In genomic region chr14:94671870-94672444, GRCh38 we compare ENCODE assay signal across 20 cellular contexts. TPM values are rescaled to one million over a fixed set of nuclear protein-coding genes. Genes with fewer than 3 reads are reported as not detected.
DNase-seq lines count a peak whose midpoint lies in the region; ATAC-seq, FAIRE-seq and TF ChIP-seq lines count a peak whose summit lies in the region.
"Had no signal": no experiment of that assay in that cellular context is flagged by ENCODE, and none has a peak within 500 bp of the region (broad histone marks: within the 10 kb centered on the region; RNA-seq: fewer than 3 reads in every experiment).

No MANE protein-coding gene starts in this region.

- no peaks in the 10 kb centered on the region for H3K27me3 ChIP-seq in Panc1 (ENCODE audit: control insufficient read depth, insufficient read depth, low read length)
- H3K27me3 ChIP-seq: BLaER1, gastrocnemius medialis, vagina had no signal

- ATAC-seq in Panc1 (peak; percentile 94), GM18517 (IDR thresholded peaks at IDR 0.05; ENCODE audit: unreplicated experiment) (no peak)
- ATAC-seq: gastrocnemius medialis had no signal

- H3K4me1 ChIP-seq in Panc1 (ENCODE audit: control insufficient read depth, insufficient read depth, low read length): no peaks in the 10 kb centered on the region
- H3K4me1 ChIP-seq: BLaER1, gastrocnemius medialis, vagina had no signal

- intact Hi-C loops in Panc1 (cut with micrococcal nuclease; ENCODE audit: unreplicated experiment): loop anchor here (10.0 kb wide), 1 partner anchor 247 kb away; no protein-coding TSS in a partner anchor

- H3K4me1 Mint-ChIP-seq in osteocyte (ENCODE audit: unreplicated experiment): peaks cover 26% of the 10 kb centered on the region
- peaks cover 12% of the 10 kb centered on the region for H3K4me1 Mint-ChIP-seq in nephron progenitor cell

- H3K9me3 Mint-ChIP-seq in osteocyte (ENCODE audit: unreplicated experiment) (no peaks in the 10 kb centered on the region), nephron progenitor cell (no peaks in the 10 kb centered on the region)

- no peaks in the 10 kb centered on the region for H3K9me3 ChIP-seq in Panc1 (ENCODE audit: control insufficient read depth, insufficient read depth, low read depth, low read length)
- H3K9me3 ChIP-seq: BLaER1, gastrocnemius medialis, vagina had no signal

- H3K36me3 Mint-ChIP-seq in osteocyte (ENCODE audit: unreplicated experiment): no peaks in the 10 kb centered on the region
- H3K36me3 Mint-ChIP-seq in nephron progenitor cell (ENCODE audit: low read depth): no peaks in the 10 kb centered on the region
- H3K36me3 Mint-ChIP-seq: brain had no signal

- H3K27ac Mint-ChIP-seq in osteocyte (ENCODE audit: unreplicated experiment): no peak overlapping the region
- H3K27ac Mint-ChIP-seq in nephron progenitor cell: no peak overlapping the region
- H3K27ac Mint-ChIP-seq: brain had no signal

- DNase-seq in Panc1 (ENCODE audit: low read depth, low spot score): no peak
- no peak for DNase-seq in epithelial cell of proximal tubule (ENCODE audit: low read depth)
- DNase-seq in osteocyte (ENCODE audit: extremely low spot score, unreplicated experiment): peak; percentile 60
- no peak for DNase-seq in nephron progenitor cell
- no peak for DNase-seq in HTR-8/SVneo (ENCODE audit: insufficient read length, low spot score)
- DNase-seq: activated gamma-delta T cell; effector memory CD4-positive, alpha-beta T cell; gastrocnemius medialis; GM23248; midbrain; NCI-H2029 treated with DMSO at 0.1 percent for 48 hours; NCI-H69; small intestine; stimulated activated naive CD4-positive, alpha-beta T cell had no signal

- no peaks in the 10 kb centered on the region for H3K27me3 Mint-ChIP-seq in osteocyte (ENCODE audit: unreplicated experiment)
- peaks cover 4% of the 10 kb centered on the region for H3K27me3 Mint-ChIP-seq in nephron progenitor cell (ENCODE audit: low read depth, poor library complexity)

- in situ Hi-C loops in Panc1 (cut with HindIII; ENCODE audit: low pct_unique_long_range_greater_than_20kb, low sequenced_read_pairs): no loop called here

- CTCF ChIA-PET in Panc1 (lab: Charles Lee): no interaction called here

- peak; percentile 2 for TF ChIP-seq CTCF in GM12873 (IDR thresholded peaks at IDR 0.05; ENCODE audit: insufficient read depth, low read depth, low read length, missing control alignments)
- peak; percentile 68 for TF ChIP-seq CTCF in Panc1 (IDR thresholded peaks at IDR 0.05)
- peak; percentile 39 for TF ChIP-seq CTCF in epithelial cell of proximal tubule (conservative IDR thresholded peaks at IDR 0.05; ENCODE audit: low read depth, low read length)
- peak; percentile 33 for TF ChIP-seq CTCF in osteocyte (IDR thresholded peaks at IDR 0.05)
- no peak for TF ChIP-seq CTCF in nephron progenitor cell (IDR thresholded peaks at IDR 0.05)

- H3K36me3 ChIP-seq in Panc1 (ENCODE audit: control insufficient read depth, insufficient read depth, low read length): no peaks in the 10 kb centered on the region
- H3K36me3 ChIP-seq: BLaER1, gastrocnemius medialis, vagina had no signal

- H3K27ac ChIP-seq in Panc1 (ENCODE audit: low read length): no peak overlapping the region
- H3K27ac ChIP-seq: BLaER1, gastrocnemius medialis, GM23248, vagina had no signal

- no peak for FAIRE-seq in HTR-8/SVneo (lab: Jason Lieb, UNC)
- FAIRE-seq: small intestine, TTC549 had no signal

- no TSS peak for BruUV-seq in Panc1 (replicated peaks; lab: Mats Ljungman, UMichigan)

- H3K4me3 Mint-ChIP-seq in osteocyte (ENCODE audit: unreplicated experiment) (no peak overlapping the region), nephron progenitor cell (no peak overlapping the region)
- H3K4me3 Mint-ChIP-seq: brain had no signal

- POLR2A ChIA-PET in Panc1 (lab: Charles Lee): no interaction called here

- H3K4me3 ChIP-seq in Panc1 (ENCODE audit: low read depth in 2 of 2, low read length in 2 of 2) (no peak overlapping the region), epithelial cell of proximal tubule (ENCODE audit: low read depth, low read length) (no peak overlapping the region)
- H3K4me3 ChIP-seq: BLaER1, gastrocnemius medialis, GM23248, vagina had no signal

RNA-seq across cellular contexts. Expression of gene SERPINA3, which starts 59.8 kb away (rescaled TPM):
- total RNA-seq in Panc1 (2021; ENCODE audit: unreplicated experiment) (5.7 TPM), epithelial cell of proximal tubule (2.7 and 4.7 TPM in 2 replicates), osteocyte (1.2 and 1.6 TPM in 2 replicates)
- 9.7 TPM for polyA plus RNA-seq in Panc1 (2012; ENCODE audit: insufficient read length)
